ENCODE assay signal across 1 cellular context in the genomic region with DNA sequence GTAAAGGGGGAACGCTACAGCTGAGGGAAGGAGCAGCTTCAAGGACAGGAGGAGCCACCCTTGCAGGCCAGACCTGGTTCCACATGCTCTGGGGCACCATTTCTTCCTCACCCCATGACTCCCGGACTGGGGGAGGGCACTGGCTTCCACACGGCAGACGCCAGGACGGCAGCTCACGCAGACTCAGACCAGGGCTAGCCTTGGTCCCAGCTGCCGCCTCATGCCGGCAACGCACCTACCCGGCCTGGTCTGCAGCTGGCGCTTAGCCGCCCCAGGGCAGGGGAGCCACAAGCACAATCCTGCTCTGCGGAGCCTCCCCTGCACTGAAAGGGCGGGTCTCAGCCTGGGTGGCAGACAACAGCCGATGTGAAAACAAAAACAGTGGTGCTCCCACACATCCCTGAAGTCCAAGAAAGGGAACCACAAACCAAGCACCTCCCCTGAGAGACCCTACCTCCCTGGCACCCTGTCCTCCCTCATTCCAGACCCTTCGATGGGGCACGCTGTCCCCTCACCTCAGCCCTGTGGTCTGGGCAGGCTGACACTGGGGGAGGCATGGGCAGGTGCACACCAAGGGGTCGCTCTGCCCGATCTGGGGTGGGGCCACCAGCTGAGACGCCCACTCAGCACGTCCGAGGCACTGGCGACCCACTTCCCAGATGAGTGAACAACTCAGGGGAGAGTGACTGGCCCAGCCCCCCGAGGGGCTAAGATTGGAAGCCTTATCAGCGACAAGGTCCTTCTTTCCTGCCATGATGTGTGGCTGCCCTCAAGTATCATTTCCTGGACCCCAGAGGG.
TF ChIP-seq lines count a peak whose summit lies in the region.

No MANE protein-coding gene starts in this region.

TF ChIP-seq in SK-N-SH treated with all-trans-retinoic acid at 6 μM for 48 hours, 23 proteins besides CTCF, POLR2A, EP300 and RAD21:
- TF ChIP-seq SNAI2 (CRISPR knock-in tag; IDR thresholded peaks at IDR 0.05) (no peak), TCF4 (CRISPR knock-in tag; IDR thresholded peaks at IDR 0.05; ENCODE audit: borderline replicate concordance) (peak; percentile 58; the same call in 1 of the 2 replicates), BACH2 (CRISPR knock-in tag; IDR thresholded peaks at IDR 0.05; ENCODE audit: borderline replicate concordance) (no peak), ZNF8 (CRISPR knock-in tag; IDR thresholded peaks at IDR 0.05) (no peak), ZC3H10 (CRISPR knock-in tag; IDR thresholded peaks at IDR 0.05) (no peak), TSHZ2 (CRISPR knock-in tag; IDR thresholded peaks at IDR 0.05) (peak; percentile 70; the same call in 1 of the 2 replicates)
